10 cellular contexts compared by ENCODE assay signal in genomic region chr4:140250989-140251552, GRCh38.
A peak's percentile ranks its signal among the peaks of the same experiment; 100 is the strongest.
DNase-seq lines count a peak whose midpoint lies in the region; ATAC-seq and TF ChIP-seq lines count a peak whose summit lies in the region.
"Had no signal": no experiment of that assay in that cellular context is flagged by ENCODE, and none has a peak within 500 bp of the region (broad histone marks: within the 10 kb centered on the region; RNA-seq: fewer than 3 reads in every experiment).

No MANE protein-coding gene starts in this region.

- H3K27me3 Mint-ChIP-seq in T-cell (peaks cover 5 to 18% of the 10 kb centered on the region in 2 donors), mesothelial cell of epicardium (ENCODE audit: low read depth) (no peaks in the 10 kb centered on the region)

- H3K36me3 Mint-ChIP-seq in T-cell (no peaks in the 10 kb centered on the region), mesothelial cell of epicardium (no peaks in the 10 kb centered on the region)

- CTCF ChIA-PET in T-cell (lab: Charles Lee): interaction anchor here in 1 of 2 donors (3.6 kb wide), 1 partner anchor 238 kb away, joined by 32 read pairs; no protein-coding TSS in a partner anchor

- H3K36me3 ChIP-seq in brain microvascular endothelial cell (replicated peaks): no peaks in the 10 kb centered on the region

- POLR2A ChIA-PET in T-cell (lab: Charles Lee): no interaction called here

- no peaks in the 10 kb centered on the region for H3K27me3 ChIP-seq in brain microvascular endothelial cell (replicated peaks)

- H3K4me3 Mint-ChIP-seq in T-cell: peak overlapping the region in 2 of 3 donors; percentile 73 to 77
- no peak overlapping the region for H3K4me3 Mint-ChIP-seq in mesothelial cell of epicardium

- in situ Hi-C loops in G401 (cut with HindIII; ENCODE audit: low sequenced_read_pairs): no loop called here
- in situ Hi-C loops in brain microvascular endothelial cell (cut with HindIII; ENCODE audit: low pct_ligation_motif_present, low sequenced_read_pairs): no loop called here

- TF ChIP-seq CTCF in AG10803 (conservative IDR thresholded peaks at IDR 0.05; ENCODE audit: low read length) (no peak), mesothelial cell of epicardium (IDR thresholded peaks at IDR 0.05; ENCODE audit: unreplicated experiment) (no peak), brain microvascular endothelial cell (IDR thresholded peaks at IDR 0.05; ENCODE audit: low read depth, low read length, missing control alignments) (no peak)

- ATAC-seq in T-cell (replicated peaks in 1 of 4): no peak

- H3K4me1 Mint-ChIP-seq in T-cell (peaks cover 4 to 12% (median 5%) of the 10 kb centered on the region in 3 donors), mesothelial cell of epicardium (peaks cover 58% of the 10 kb centered on the region)

- H3K27ac Mint-ChIP-seq in T-cell (no peak overlapping the region), mesothelial cell of epicardium (peak overlapping the region; percentile 82)

- H3K4me3 ChIP-seq in AG10803 (ENCODE audit: low read length): no peak overlapping the region
- no peak overlapping the region for H3K4me3 ChIP-seq in brain microvascular endothelial cell (ENCODE audit: low read depth, low read length)

- DNase-seq in AG10803 (ENCODE audit: low read depth): peak; percentile 44
- DNase-seq in G401 (ENCODE audit: low spot score): peak; percentile 10
- DNase-seq in T-cell: no peak
- no peak for DNase-seq in mesothelial cell of epicardium (ENCODE audit: low spot score in 2 of 2, unreplicated experiment in 2 of 2)
- no peak for DNase-seq in brain microvascular endothelial cell
- DNase-seq in NCI-H526 (lab: John Stamatoyannopoulos, UW): no peak
- no peak for DNase-seq in amniotic stem cell (lab: John Stamatoyannopoulos, UW)
- no peak for DNase-seq in T-helper 2 cell
- DNase-seq: aorta, NCI-H2171 treated with DMSO at 0.1 percent for 48 hours had no signal

- H3K9me3 Mint-ChIP-seq in T-cell: no peaks in the 10 kb centered on the region
- no peaks in the 10 kb centered on the region for H3K9me3 Mint-ChIP-seq in mesothelial cell of epicardium

- H3K27ac ChIP-seq in brain microvascular endothelial cell: no peak overlapping the region

Comparison
In these comparisons a context has a peak if more than half of its experiments do, and no peak if none do; other contexts are left out.
1. DNase-seq: peak in AG10803 (single experiment) and G401 (single experiment); none in T-cell (0 of 34), mesothelial cell of epicardium (0 of 2), brain microvascular endothelial cell (single experiment), NCI-H526 (0 of 2), amniotic stem cell (single experiment) and T-helper 2 cell (0 of 5).